Comparison of ENCODE assay signal across 11 cellular contexts in genomic region chr11:7638710-7639642, GRCh38. TPM values are rescaled to one million over a fixed set of nuclear protein-coding genes. Genes with fewer than 3 reads are reported as not detected.
A peak's percentile ranks its signal among the peaks of the same experiment; 100 is the strongest.
DNase-seq lines count a peak whose midpoint lies in the region; ATAC-seq and TF ChIP-seq lines count a peak whose summit lies in the region.
"Had no signal": no experiment of that assay in that cellular context is flagged by ENCODE, and none has a peak within 500 bp of the region (broad histone marks: within the 10 kb centered on the region; RNA-seq: fewer than 3 reads in every experiment).

No MANE protein-coding gene starts in this region.

- no peaks in the 10 kb centered on the region for H3K36me3 Mint-ChIP-seq in MCF 10A (ENCODE audit: insufficient read depth, unreplicated experiment)

- no peaks in the 10 kb centered on the region for H3K27me3 Mint-ChIP-seq in MCF 10A (ENCODE audit: insufficient read depth, unreplicated experiment)

- no peak overlapping the region for H3K27ac Mint-ChIP-seq in MCF 10A (ENCODE audit: low read depth, unreplicated experiment)

- BruUV-seq in MCF 10A (replicated peaks; lab: Mats Ljungman, UMichigan) = no TSS peak

- TF ChIP-seq CTCF in breast epithelium (IDR thresholded peaks at IDR 0.05) (no peak), MCF 10A (IDR thresholded peaks at IDR 0.05; ENCODE audit: unreplicated experiment) (no peak), left ventricle myocardium inferior (IDR thresholded peaks at IDR 0.05; ENCODE audit: borderline replicate concordance) (no peak)

- H3K9me3 Mint-ChIP-seq in MCF 10A (ENCODE audit: unreplicated experiment) = no peaks in the 10 kb centered on the region

- H3K27me3 ChIP-seq in breast epithelium (no peaks in the 10 kb centered on the region), left ventricle myocardium inferior (ENCODE audit: low read depth) (no peaks in the 10 kb centered on the region), aorta (ENCODE audit: control insufficient read depth in 1 of 2, insufficient read depth in 2 of 2, low read length in 1 of 2) (no peaks in the 10 kb centered on the region)
- H3K27me3 ChIP-seq: cardiac muscle cell had no signal

- no peak overlapping the region for H3K4me3 Mint-ChIP-seq in MCF 10A (ENCODE audit: unreplicated experiment)

- H3K9me3 ChIP-seq in breast epithelium (no peaks in the 10 kb centered on the region), left ventricle myocardium inferior (replicated peaks) (no peaks in the 10 kb centered on the region), aorta (ENCODE audit: control insufficient read depth, low read length) (no peaks in the 10 kb centered on the region)
- H3K9me3 ChIP-seq: HAP-1 had no signal

- TF ChIP-seq POLR2A in breast epithelium (IDR thresholded peaks at IDR 0.05) = no peak

- intact Hi-C loops in breast epithelium (cut with DNase I; ENCODE audit: low total_unique reads) = no loop called here
- intact Hi-C loops in MCF 10A (cut with micrococcal nuclease) = no loop called here
- intact Hi-C loops in left ventricle myocardium inferior (cut with micrococcal nuclease) = no loop called here
- intact Hi-C loops in aorta (cut with DNase I) = no loop called here

- CTCF ChIA-PET in MCF 10A (lab: Yijun Ruan, JAX) = interaction anchor here (0.7 to 7.3 kb wide), 10 partner anchors 9 to 936 kb away, joined by 3 to 53 read pairs (median 4); partner anchors contain the start of genes EIF3F and PPFIBP2

- ATAC-seq in HG03354 (IDR thresholded peaks at IDR 0.05; ENCODE audit: poor library complexity, severe bottlenecking, unreplicated experiment) = peak; percentile 79
- peak; percentile 61 for ATAC-seq in aorta (ENCODE audit: low FRiP score)
- no peak for ATAC-seq in HG03097 (IDR thresholded peaks at IDR 0.05; ENCODE audit: low FRiP score, unreplicated experiment)

- peaks cover 11% of the 10 kb centered on the region for H3K4me1 Mint-ChIP-seq in MCF 10A (ENCODE audit: insufficient read depth, unreplicated experiment)

- POLR2A ChIA-PET in MCF 10A (lab: Yijun Ruan, JAX) = interaction anchor here (1.1 kb wide), 1 partner anchor 9 kb away, joined by 5 read pairs; no protein-coding TSS in a partner anchor

- WGBS in aorta, 2 donors = 67 to 69% methylated on average over 5 of the region's 5 CpGs

- H3K36me3 ChIP-seq in breast epithelium = peaks cover 9% of the 10 kb centered on the region
- peaks cover 74% of the 10 kb centered on the region for H3K36me3 ChIP-seq in left ventricle myocardium inferior
- peaks cover 6 to 10% of the 10 kb centered on the region in 2 donors for H3K36me3 ChIP-seq in aorta (ENCODE audit: control insufficient read depth in 1 of 2, insufficient read depth in 2 of 2, low read length in 1 of 2)
- H3K36me3 ChIP-seq: cardiac muscle cell had no signal

- H3K27ac ChIP-seq in breast epithelium (peak overlapping the region; percentile 17 to 54), left ventricle myocardium inferior (replicated peaks) (peak overlapping the region; percentile 78), aorta (ENCODE audit: low read depth in 1 of 2, low read length in 2 of 2) (no peak overlapping the region)
- H3K27ac ChIP-seq: cardiac muscle cell had no signal

- H3K4me3 ChIP-seq in breast epithelium = no peak overlapping the region
- H3K4me3 ChIP-seq in left ventricle myocardium inferior = no peak overlapping the region
- H3K4me3 ChIP-seq in aorta (ENCODE audit: low read length in 2 of 2) = no peak overlapping the region
- H3K4me3 ChIP-seq: cardiac muscle cell, HAP-1 had no signal

- H3K4me1 ChIP-seq in breast epithelium (no peaks in the 10 kb centered on the region), left ventricle myocardium inferior (peaks cover 29% of the 10 kb centered on the region), aorta (ENCODE audit: control insufficient read depth in 1 of 2, insufficient read depth in 2 of 2, low read length in 2 of 2) (no peaks in the 10 kb centered on the region)
- H3K4me1 ChIP-seq: HAP-1 had no signal

- no peak for DNase-seq in breast epithelium (ENCODE audit: low spot score in 2 of 2)
- no peak for DNase-seq in MCF 10A (ENCODE audit: unreplicated experiment)
- DNase-seq in left ventricle myocardium inferior = peak; percentile 48
- peak in 1 of 2 donors; percentile 57 for DNase-seq in aorta
- DNase-seq in NCI-H345 (lab: John Stamatoyannopoulos, UW) = no peak
- DNase-seq in GDM1 (lab: John Stamatoyannopoulos, UW) = no peak
- DNase-seq: T-helper 1 cell had no signal

RNA-seq across cellular contexts. Expression of gene CYB5R2, which starts 34.3 kb away (rescaled TPM):
- 10 to 100 TPM in 2 of 3 donors, 1 to 10 TPM in 1; 9.8 to 32.1 (median 21.6) TPM for total RNA-seq in breast epithelium
- 1.2 and 1.6 TPM in 2 replicates for total RNA-seq in MCF 10A (2022)
- total RNA-seq in left ventricle myocardium inferior = 1.8 TPM
- total RNA-seq in aorta = 10 to 100 TPM in 1 of 2 donors, 1 to 10 TPM in 1; 8.3 to 10.1 TPM
- 10 to 100 TPM; 20.0 to 27.6 TPM for polyA plus RNA-seq in aorta

Comparison
In these comparisons a context has a peak if more than half of its experiments do, and no peak if none do; other contexts are left out.
1. H3K27ac ChIP-seq: peak in breast epithelium (2 of 2) and left ventricle myocardium inferior (single experiment); none in aorta (0 of 2).